ENCODE assay signal across 18 cellular contexts in the genomic region with DNA sequence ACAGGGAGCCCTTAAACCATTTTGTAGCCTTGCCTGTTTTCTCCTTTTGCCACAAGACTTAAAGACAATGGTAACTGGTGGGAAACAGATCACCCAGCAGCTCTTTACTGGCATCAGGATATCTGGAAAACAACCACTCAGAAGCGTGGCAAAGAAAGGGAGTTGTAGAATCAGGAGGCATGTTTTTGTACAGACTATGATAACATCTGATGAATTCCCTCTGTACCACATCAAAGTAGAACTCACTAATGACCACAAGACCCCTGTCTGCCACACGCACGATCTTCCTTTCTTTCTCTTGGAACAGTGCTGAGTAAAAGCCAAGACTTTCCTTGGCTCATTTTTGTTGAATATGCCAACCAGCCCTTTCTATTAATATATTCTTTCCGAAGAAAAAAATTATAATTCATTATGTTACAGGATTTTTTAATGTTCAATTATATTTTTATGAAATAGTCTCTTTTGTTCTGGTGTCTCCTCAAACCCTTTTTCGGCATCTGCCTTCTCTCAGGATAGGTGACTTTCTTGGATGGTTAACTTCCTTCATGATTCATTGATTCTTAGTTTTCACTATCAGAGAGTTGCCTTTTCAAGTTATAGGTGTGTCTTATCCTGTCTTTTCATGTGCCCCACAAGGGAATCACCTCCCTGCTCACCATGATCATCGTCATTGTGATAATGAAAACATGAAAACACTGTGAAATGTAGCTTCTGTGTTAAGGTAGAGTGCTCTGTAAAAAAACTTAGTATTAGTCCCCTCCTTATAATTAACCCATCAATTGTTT.
"Had no signal": no experiment of that assay in that cellular context is flagged by ENCODE, and none has a peak within 500 bp of the region (broad histone marks: within the 10 kb centered on the region; RNA-seq: fewer than 3 reads in every experiment).

No MANE protein-coding gene starts in this region.

- H3K4me2 ChIP-seq: hepatocyte had no signal

- H3K79me2 ChIP-seq: hepatocyte had no signal

- H3K36me3 ChIP-seq: right atrium auricular region, sigmoid colon, tibial nerve had no signal

- H3K27me3 ChIP-seq: hepatocyte, right atrium auricular region, sigmoid colon, testis, tibial nerve had no signal

- H3K4me3 ChIP-seq: hepatocyte, mucosa of descending colon, right atrium auricular region, sigmoid colon, skin epidermis, testis, tibial nerve had no signal

- H3K27ac ChIP-seq: hepatocyte, right atrium auricular region, sigmoid colon, testis, tibial nerve had no signal

- H3K9me3 ChIP-seq: testis had no signal

- H2AFZ ChIP-seq: hepatocyte had no signal

- DNase-seq: dermis blood vessel endothelial cell; erythroblast; foreskin melanocyte; head of caudate nucleus; kidney glomerular epithelial cell; mucosa of descending colon; natural killer cell; posterior cingulate gyrus; sigmoid colon; stimulated activated CD4-positive, alpha-beta T cell treated with anti-CD3 and anti-CD28 coated beads, Interleukin-2, amount 100 ng/mL, for 24 hours; stimulated activated CD4-positive, alpha-beta T cell treated with anti-CD3 and anti-CD28 coated beads, Interleukin-4, amount 100 ng/mL, for 4 hours; stimulated activated naive B cell treated with anti-CD40 and anti-IgM and Interleukin-4, amounts not matched to agents 10 μg/mL and 1 μg/mL and 100 μg/mL, for 72 hours; stimulated activated naive CD8-positive, alpha-beta T cell treated with anti-CD3 and anti-CD28 coated beads, Interleukin-15, amount 100 ng/mL, for 72 hours; testis had no signal

- H3K4me1 ChIP-seq: right atrium auricular region, sigmoid colon, testis, tibial nerve had no signal
